Comparison of ENCODE assay signal across 8 cellular contexts in genomic region chr10:114499630-114500190, GRCh38.
DNase-seq lines count a peak whose midpoint lies in the region; ATAC-seq and TF ChIP-seq lines count a peak whose summit lies in the region.

No MANE protein-coding gene starts in this region.

- no peaks in the 10 kb centered on the region for H3K79me2 ChIP-seq in SK-N-SH (ENCODE audit: insufficient read depth)

- no peaks in the 10 kb centered on the region for H3F3A ChIP-seq in SK-N-SH (replicated peaks; ENCODE audit: insufficient read depth)

- H3K27ac ChIP-seq in aorta (ENCODE audit: low read depth in 1 of 2, low read length in 2 of 2) (no peak overlapping the region), SK-N-SH (ENCODE audit: low read depth in 2 of 2, low read length in 1 of 2) (no peak overlapping the region), right atrium auricular region (no peak overlapping the region)

- H3K4me1 Mint-ChIP-seq in activated CD8-positive, alpha-beta T cell treated with anti-CD3 and anti-CD28 coated beads, Interleukin-2, amount 10 ng/mL, durations not matched to agents 7 days and 5 days (ENCODE audit: low read depth), result peaks cover 80% of the 10 kb centered on the region
- H3K4me1 Mint-ChIP-seq in memory B cell, result peaks cover 56% of the 10 kb centered on the region

- no peaks in the 10 kb centered on the region for H3K27me3 Mint-ChIP-seq in activated CD8-positive, alpha-beta T cell treated with anti-CD3 and anti-CD28 coated beads, Interleukin-2, amount 10 ng/mL, durations not matched to agents 7 days and 5 days (ENCODE audit: low read depth)
- H3K27me3 Mint-ChIP-seq in memory B cell, result no peaks in the 10 kb centered on the region

- TF ChIP-seq EP300 in SK-N-SH (IDR thresholded peaks at IDR 0.05; ENCODE audit: borderline replicate concordance in 1 of 2, low read depth in 1 of 2, low read length in 1 of 2), result no peak

- H3K9ac ChIP-seq in SK-N-SH, result no peak overlapping the region

- CTCF ChIA-PET in activated CD8-positive, alpha-beta T cell treated with anti-CD3 and anti-CD28 coated beads, Interleukin-2, amount 10 ng/mL, durations not matched to agents 7 days and 5 days (lab: Charles Lee), result interaction anchor here (1.0 to 9.0 kb wide), 11 partner anchors 10 to 196 kb away, joined by 3 to 149 read pairs (median 5); no protein-coding TSS in a partner anchor
- CTCF ChIA-PET in SK-N-SH (lab: Yijun Ruan, JAX), result interaction anchor here (0.7 to 2.6 kb wide), 3 partner anchors 13 to 29 kb away, joined by 4 to 11 read pairs (median 7); no protein-coding TSS in a partner anchor

- H3K27me3 ChIP-seq in aorta (ENCODE audit: control insufficient read depth in 1 of 2, insufficient read depth in 2 of 2, low read length in 1 of 2) (no peaks in the 10 kb centered on the region), SK-N-SH (ENCODE audit: insufficient read depth) (no peaks in the 10 kb centered on the region), right atrium auricular region (no peaks in the 10 kb centered on the region)

- no peak for TF ChIP-seq CTCF in SK-N-SH (IDR thresholded peaks at IDR 0.05)
- no peak for TF ChIP-seq CTCF in right atrium auricular region (IDR thresholded peaks at IDR 0.05)

- peak overlapping the region; percentile 56 for H3K4me3 Mint-ChIP-seq in activated CD8-positive, alpha-beta T cell treated with anti-CD3 and anti-CD28 coated beads, Interleukin-2, amount 10 ng/mL, durations not matched to agents 7 days and 5 days
- H3K4me3 Mint-ChIP-seq in memory B cell, result peak overlapping the region; percentile 71

- no peaks in the 10 kb centered on the region for H3K9me2 ChIP-seq in SK-N-SH

- H3K4me1 ChIP-seq in aorta (ENCODE audit: control insufficient read depth in 1 of 2, insufficient read depth in 2 of 2, low read length in 2 of 2), result no peaks in the 10 kb centered on the region
- peaks cover 0 to 2% of the 10 kb centered on the region in 2 experiments; a peak in 1 of 4 replicates for H3K4me1 ChIP-seq in SK-N-SH (ENCODE audit: control insufficient read depth in 1 of 2, insufficient read depth in 2 of 2, low read depth in 1 of 2, low read length in 1 of 2)
- H3K4me1 ChIP-seq in right atrium auricular region, result peaks cover 0 to 38% of the 10 kb centered on the region in 2 donors

- no peaks in the 10 kb centered on the region for H4K20me1 ChIP-seq in SK-N-SH (ENCODE audit: insufficient read depth)

- no peaks in the 10 kb centered on the region for H3K36me3 ChIP-seq in aorta (ENCODE audit: control insufficient read depth in 1 of 2, insufficient read depth in 2 of 2, low read length in 1 of 2)
- H3K36me3 ChIP-seq in SK-N-SH (replicated peaks in 1 of 2; ENCODE audit: control insufficient read depth in 1 of 2, insufficient read depth in 2 of 2, low read length in 1 of 2), result peaks cover 0 to 4% of the 10 kb centered on the region in 2 experiments
- H3K36me3 ChIP-seq in right atrium auricular region, result peaks cover 20% of the 10 kb centered on the region

- ATAC-seq in GM18870 (IDR thresholded peaks at IDR 0.05; ENCODE audit: unreplicated experiment) (peak; percentile 27), HG03432 (IDR thresholded peaks at IDR 0.05; ENCODE audit: unreplicated experiment) (peak; percentile 31), memory B cell (ENCODE audit: low read depth) (peak; percentile 40), aorta (ENCODE audit: low FRiP score) (peak; percentile 52)
- peak; percentile 66 for ATAC-seq in activated CD8-positive, alpha-beta T cell treated with anti-CD3 and anti-CD28 coated beads, Interleukin-2, amount 10 ng/mL, durations not matched to agents 7 days and 5 days

- TF ChIP-seq RAD21 in SK-N-SH (IDR thresholded peaks at IDR 0.05; ENCODE audit: low read length), result no peak

- H3K4me3 ChIP-seq in aorta (ENCODE audit: low read length in 2 of 2), result no peak overlapping the region
- H3K4me3 ChIP-seq in SK-N-SH (ENCODE audit: low read depth in 2 of 2, low read length in 1 of 2), result no peak overlapping the region
- H3K4me3 ChIP-seq in right atrium auricular region, result no peak overlapping the region

- DNase-seq in activated CD8-positive, alpha-beta T cell treated with anti-CD3 and anti-CD28 coated beads, Interleukin-2, amount 10 ng/mL, durations not matched to agents 7 days and 5 days, result peak; percentile 64
- DNase-seq in memory B cell (ENCODE audit: low spot score in 2 of 2) (peak; percentile 23), aorta (no peak), SK-N-SH (no peak), right atrium auricular region (ENCODE audit: low spot score) (no peak)
- DNase-seq in effector CD8-positive, alpha-beta T cell (lab: John Stamatoyannopoulos, UW), result no peak

- WGBS in aorta, 2 donors, result 93 to 94% methylated on average over 8 of the region's 8 CpGs
- WGBS in SK-N-SH (ENCODE audit: low lambda C conversion rate), result 96% methylated on average over 7 of the region's 8 CpGs

- intact Hi-C loops in aorta (cut with DNase I), result no loop called here

- no peak overlapping the region for H2AFZ ChIP-seq in SK-N-SH (ENCODE audit: low read depth)

- no peak overlapping the region for H3K4me2 ChIP-seq in SK-N-SH

- no peaks in the 10 kb centered on the region for H3K9me3 Mint-ChIP-seq in activated CD8-positive, alpha-beta T cell treated with anti-CD3 and anti-CD28 coated beads, Interleukin-2, amount 10 ng/mL, durations not matched to agents 7 days and 5 days (ENCODE audit: insufficient read depth)
- peaks cover 2% of the 10 kb centered on the region for H3K9me3 Mint-ChIP-seq in memory B cell

- POLR2A ChIA-PET in activated CD8-positive, alpha-beta T cell treated with anti-CD3 and anti-CD28 coated beads, Interleukin-2, amount 10 ng/mL, durations not matched to agents 7 days and 5 days (lab: Charles Lee), result interaction anchor here (0.9 to 2.9 kb wide), 7 partner anchors 14 to 357 kb away, joined by 3 to 11 read pairs (median 7); no protein-coding TSS in a partner anchor
- POLR2A ChIA-PET in SK-N-SH (lab: Yijun Ruan, JAX), result no interaction called here

- H3K27ac Mint-ChIP-seq in activated CD8-positive, alpha-beta T cell treated with anti-CD3 and anti-CD28 coated beads, Interleukin-2, amount 10 ng/mL, durations not matched to agents 7 days and 5 days, result peak overlapping the region; percentile 89
- H3K27ac Mint-ChIP-seq in memory B cell, result peak overlapping the region; percentile 98

- no peaks in the 10 kb centered on the region for H3K9me3 ChIP-seq in aorta (ENCODE audit: control insufficient read depth, low read length)
- no peaks in the 10 kb centered on the region for H3K9me3 ChIP-seq in SK-N-SH
- H3K9me3 ChIP-seq in right atrium auricular region, result no peaks in the 10 kb centered on the region

- peaks cover 29% of the 10 kb centered on the region for H3K36me3 Mint-ChIP-seq in activated CD8-positive, alpha-beta T cell treated with anti-CD3 and anti-CD28 coated beads, Interleukin-2, amount 10 ng/mL, durations not matched to agents 7 days and 5 days (ENCODE audit: low read depth)
- peaks cover 10% of the 10 kb centered on the region for H3K36me3 Mint-ChIP-seq in memory B cell

TF ChIP-seq in SK-N-SH, 30 proteins besides CTCF, POLR2A, EP300 and RAD21:
- TF ChIP-seq MXI1 (IDR thresholded peaks at IDR 0.05; ENCODE audit: low read depth, low read length) (no peak), GABPA (IDR thresholded peaks at IDR 0.05; ENCODE audit: low read depth) (no peak), TAF1 (IDR thresholded peaks at IDR 0.05; ENCODE audit: borderline replicate concordance, low read depth, low read length) (no peak), RCOR1 (IDR thresholded peaks at IDR 0.05; ENCODE audit: low read length) (no peak), TEAD4 (IDR thresholded peaks at IDR 0.05; ENCODE audit: borderline replicate concordance, insufficient read depth) (no peak)

Comparison
In these comparisons a context has a peak if more than half of its experiments do, and no peak if none do; other contexts are left out.
1. DNase-seq: peak in activated CD8-positive, alpha-beta T cell treated with anti-CD3 and anti-CD28 coated beads, Interleukin-2, amount 10 ng/mL, durations not matched to agents 7 days and 5 days (single experiment) and memory B cell (2 of 2); none in aorta (0 of 2), SK-N-SH (single experiment), effector CD8-positive, alpha-beta T cell (single experiment) and right atrium auricular region (single experiment).
2. Peak in every context shown above with its lines, with median percentiles within 50 percentile points of each other: ATAC-seq.